Comparison of ENCODE assay signal across 1 cellular context in the genomic region with DNA sequence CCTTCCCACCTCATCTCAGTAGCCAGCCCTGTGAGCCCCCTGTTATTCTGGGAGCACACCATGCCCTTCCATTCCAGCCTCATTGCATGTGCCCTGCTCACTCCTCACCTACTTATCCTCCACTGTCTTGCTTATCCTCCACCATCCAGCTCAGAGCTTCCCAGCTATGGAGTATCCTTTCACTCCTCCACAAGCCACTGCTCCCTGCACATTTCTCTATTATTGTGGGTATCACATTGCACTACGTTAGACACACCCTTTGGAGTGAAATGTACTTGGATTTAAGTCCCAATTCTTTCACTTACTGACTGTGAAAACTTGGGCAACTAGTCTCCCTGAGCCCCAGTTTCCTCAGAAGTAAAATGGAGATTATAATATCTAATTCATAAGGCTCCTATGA.
TF ChIP-seq lines count a peak whose summit lies in the region.

No MANE protein-coding gene starts in this region.

TF ChIP-seq in GM23338, 12 proteins besides CTCF, POLR2A, EP300 and RAD21 (continued from another document):
- TF ChIP-seq, protein P1, sequence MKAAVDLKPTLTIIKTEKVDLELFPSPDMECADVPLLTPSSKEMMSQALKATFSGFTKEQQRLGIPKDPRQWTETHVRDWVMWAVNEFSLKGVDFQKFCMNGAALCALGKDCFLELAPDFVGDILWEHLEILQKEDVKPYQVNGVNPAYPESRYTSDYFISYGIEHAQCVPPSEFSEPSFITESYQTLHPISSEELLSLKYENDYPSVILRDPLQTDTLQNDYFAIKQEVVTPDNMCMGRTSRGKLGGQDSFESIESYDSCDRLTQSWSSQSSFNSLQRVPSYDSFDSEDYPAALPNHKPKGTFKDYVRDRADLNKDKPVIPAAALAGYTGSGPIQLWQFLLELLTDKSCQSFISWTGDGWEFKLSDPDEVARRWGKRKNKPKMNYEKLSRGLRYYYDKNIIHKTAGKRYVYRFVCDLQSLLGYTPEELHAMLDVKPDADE (IDR thresholded peaks at IDR 0.05): no peak
- TF ChIP-seq EZH2phosphoT487 (IDR thresholded peaks at IDR 0.05; ENCODE audit: unreplicated experiment) (no peak), CREB1 (CRISPR knock-in tag; IDR thresholded peaks at IDR 0.05; ENCODE audit: low read depth) (no peak), ZNF331 (CRISPR knock-in tag; IDR thresholded peaks at IDR 0.05; ENCODE audit: low read depth) (no peak), EZH2 (IDR thresholded peaks at IDR 0.05; ENCODE audit: low read depth, unreplicated experiment) (no peak), ZNF462 (CRISPR knock-in tag; IDR thresholded peaks at IDR 0.05) (no peak), STAT1 (IDR thresholded peaks at IDR 0.05; ENCODE audit: unreplicated experiment) (no peak), NANOG (IDR thresholded peaks at IDR 0.05; ENCODE audit: borderline replicate concordance) (no peak), ZNF114 (CRISPR knock-in tag; IDR thresholded peaks at IDR 0.05) (no peak), JUNB (IDR thresholded peaks at IDR 0.05; ENCODE audit: unreplicated experiment) (no peak), REST (IDR thresholded peaks at IDR 0.05; ENCODE audit: unreplicated experiment) (no peak)
